In the genomic region with DNA sequence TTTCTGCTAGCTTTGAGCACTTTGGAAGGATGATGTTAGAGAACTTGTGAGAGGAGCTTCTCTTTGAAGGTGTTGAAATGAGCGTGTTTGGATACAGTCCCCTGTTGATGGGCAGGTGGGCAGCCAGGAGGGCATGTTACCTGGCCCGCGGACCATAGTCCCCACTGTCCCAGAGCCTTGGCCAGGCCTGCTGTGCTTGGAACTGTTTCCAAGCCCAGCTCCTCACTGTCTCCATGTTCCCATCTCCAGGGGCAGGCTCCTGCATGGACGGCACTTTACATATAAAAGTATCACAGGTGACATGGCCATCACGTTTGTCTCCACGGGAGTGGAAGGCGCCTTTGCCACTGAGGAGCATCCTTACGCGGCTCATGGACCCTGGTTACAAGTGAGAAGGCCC, we compare ENCODE assay signal across 14 cellular contexts.
"Had no signal": no experiment of that assay in that cellular context is flagged by ENCODE, and none has a peak within 500 bp of the region (broad histone marks: within the 10 kb centered on the region; RNA-seq: fewer than 3 reads in every experiment).

No MANE protein-coding gene starts in this region.

- H3K9me3 Mint-ChIP-seq: activated B cell treated with CpG ODN at 0.5 μM for 24 hours; activated CD4-positive, alpha-beta T cell treated with anti-CD3 and anti-CD28 coated beads, Interleukin-2, amount 10 ng/mL, durations not matched to agents 24 days and 14 days; activated naive CD4-positive, alpha-beta T cell treated with anti-CD3 and anti-CD28 coated beads for 36 hours; activated naive CD8-positive, alpha-beta T cell treated with anti-CD3 and anti-CD28 coated beads, Interleukin-2, amount 50 U/mL, for 24 hours; endodermal cell; memory B cell; natural killer cell had no signal

- H3K27me3 Mint-ChIP-seq: activated B cell treated with CpG ODN at 0.5 μM for 24 hours; activated CD4-positive, alpha-beta T cell treated with anti-CD3 and anti-CD28 coated beads, Interleukin-2, amount 10 ng/mL, durations not matched to agents 24 days and 14 days; activated naive CD8-positive, alpha-beta T cell treated with anti-CD3 and anti-CD28 coated beads, Interleukin-2, amount 50 U/mL, for 24 hours; memory B cell had no signal

- H3K36me3 Mint-ChIP-seq: natural killer cell had no signal

- H3K4me3 Mint-ChIP-seq: activated B cell treated with CpG ODN at 0.5 μM for 24 hours; activated CD4-positive, alpha-beta T cell treated with anti-CD3 and anti-CD28 coated beads, Interleukin-2, amount 10 ng/mL, durations not matched to agents 24 days and 14 days; activated naive CD4-positive, alpha-beta T cell treated with anti-CD3 and anti-CD28 coated beads for 36 hours; activated naive CD8-positive, alpha-beta T cell treated with anti-CD3 and anti-CD28 coated beads, Interleukin-2, amount 50 U/mL, for 24 hours; endodermal cell; memory B cell; natural killer cell had no signal

- H3K4me1 Mint-ChIP-seq: memory B cell had no signal

- H3K27ac Mint-ChIP-seq: activated B cell treated with CpG ODN at 0.5 μM for 24 hours; activated CD4-positive, alpha-beta T cell treated with anti-CD3 and anti-CD28 coated beads, Interleukin-2, amount 10 ng/mL, durations not matched to agents 24 days and 14 days; activated naive CD8-positive, alpha-beta T cell treated with anti-CD3 and anti-CD28 coated beads, Interleukin-2, amount 50 U/mL, for 24 hours; endodermal cell; memory B cell; natural killer cell had no signal

- ATAC-seq: activated naive CD8-positive, alpha-beta T cell treated with anti-CD3 and anti-CD28 coated beads, Interleukin-2, amount 50 U/mL, for 24 hours; left lung; natural killer cell had no signal

- DNase-seq: activated B cell treated with CpG ODN at 0.5 μM for 24 hours; activated CD4-positive, alpha-beta T cell treated with anti-CD3 and anti-CD28 coated beads, Interleukin-2, amount 10 ng/mL, durations not matched to agents 24 days and 14 days; activated CD8-positive, alpha-beta memory T cell treated with anti-CD3 and anti-CD28 coated beads for 24 hours; activated naive CD4-positive, alpha-beta T cell treated with anti-CD3 and anti-CD28 coated beads for 36 hours; activated naive CD8-positive, alpha-beta T cell treated with anti-CD3 and anti-CD28 coated beads, Interleukin-2, amount 50 U/mL, for 24 hours; natural killer cell; occipital lobe; stimulated activated CD4-positive, alpha-beta T cell treated with anti-CD3 and anti-CD28 coated beads, Interleukin-12 subunit alpha, Interleukin-12 subunit beta, amount 100 ng/mL, for 4 hours; stimulated activated naive CD4-positive, alpha-beta T cell; T-helper 2 cell; trophoblast cell had no signal
